ENCODE assay signal across 1 cellular context in the genomic region with DNA sequence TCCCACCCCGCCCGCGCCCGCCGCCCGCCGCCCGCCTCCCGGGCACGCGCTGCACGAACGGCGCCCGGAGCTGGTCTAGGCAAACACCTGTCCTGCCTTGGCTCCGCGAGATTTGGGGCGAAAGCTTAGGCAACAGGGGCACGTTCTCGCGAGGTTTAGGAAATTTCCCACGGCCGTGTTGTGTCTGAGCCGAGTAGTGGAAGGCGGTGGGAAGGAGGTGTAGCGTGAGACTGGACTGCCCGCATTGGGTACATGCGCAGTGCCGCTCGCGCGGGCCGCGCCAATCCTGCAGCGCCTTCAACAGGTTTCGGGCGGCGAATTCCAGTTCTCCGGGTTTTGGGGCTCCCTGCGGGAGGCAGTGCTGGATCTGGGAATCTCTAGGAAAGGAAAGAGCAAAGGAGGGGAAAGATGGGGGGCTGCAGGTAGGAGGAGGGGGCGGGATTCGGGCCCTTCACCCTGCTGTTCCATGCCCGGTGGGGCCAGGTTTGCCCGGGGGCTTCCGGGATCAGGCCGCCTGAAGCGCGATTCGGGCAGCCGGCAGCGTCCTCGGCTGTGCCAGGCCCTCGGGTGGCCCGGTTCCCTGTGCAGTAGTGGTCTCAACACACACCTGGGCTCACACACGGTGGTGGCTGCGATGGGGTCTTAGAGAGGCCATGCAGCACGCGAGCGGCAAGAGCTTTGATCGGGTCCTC.
TF ChIP-seq lines count a peak whose summit lies in the region.

No MANE protein-coding gene starts in this region.

TF ChIP-seq in HepG2, 621 proteins besides CTCF, POLR2A, EP300 and RAD21 (continued from another document and continues in another):
- TF ChIP-seq ZNF33B (CRISPR knock-in tag; IDR thresholded peaks at IDR 0.05), result no peak
- TF ChIP-seq, protein P1, sequence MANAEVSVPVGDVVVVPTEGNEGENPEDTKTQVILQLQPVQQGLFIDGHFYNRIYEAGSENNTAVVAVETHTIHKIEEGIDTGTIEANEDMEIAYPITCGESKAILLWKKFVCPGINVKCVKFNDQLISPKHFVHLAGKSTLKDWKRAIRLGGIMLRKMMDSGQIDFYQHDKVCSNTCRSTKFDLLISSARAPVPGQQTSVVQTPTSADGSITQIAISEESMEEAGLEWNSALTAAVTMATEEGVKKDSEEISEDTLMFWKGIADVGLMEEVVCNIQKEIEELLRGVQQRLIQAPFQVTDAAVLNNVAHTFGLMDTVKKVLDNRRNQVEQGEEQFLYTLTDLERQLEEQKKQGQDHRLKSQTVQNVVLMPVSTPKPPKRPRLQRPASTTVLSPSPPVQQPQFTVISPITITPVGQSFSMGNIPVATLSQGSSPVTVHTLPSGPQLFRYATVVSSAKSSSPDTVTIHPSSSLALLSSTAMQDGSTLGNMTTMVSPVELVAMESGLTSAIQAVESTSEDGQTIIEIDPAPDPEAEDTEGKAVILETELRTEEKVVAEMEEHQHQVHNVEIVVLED (CRISPR knock-in tag; IDR thresholded peaks at IDR 0.05; ENCODE audit: borderline replicate concordance), result 0 out of 2 replicates have a peak, but pooled peaks have one; percentile 4
- peak; percentile 92; the same call in 1 of the 2 replicates for TF ChIP-seq FOXK1 (CRISPR knock-in tag; IDR thresholded peaks at IDR 0.05; ENCODE audit: borderline replicate concordance, low read depth)
- TF ChIP-seq, protein P2, sequence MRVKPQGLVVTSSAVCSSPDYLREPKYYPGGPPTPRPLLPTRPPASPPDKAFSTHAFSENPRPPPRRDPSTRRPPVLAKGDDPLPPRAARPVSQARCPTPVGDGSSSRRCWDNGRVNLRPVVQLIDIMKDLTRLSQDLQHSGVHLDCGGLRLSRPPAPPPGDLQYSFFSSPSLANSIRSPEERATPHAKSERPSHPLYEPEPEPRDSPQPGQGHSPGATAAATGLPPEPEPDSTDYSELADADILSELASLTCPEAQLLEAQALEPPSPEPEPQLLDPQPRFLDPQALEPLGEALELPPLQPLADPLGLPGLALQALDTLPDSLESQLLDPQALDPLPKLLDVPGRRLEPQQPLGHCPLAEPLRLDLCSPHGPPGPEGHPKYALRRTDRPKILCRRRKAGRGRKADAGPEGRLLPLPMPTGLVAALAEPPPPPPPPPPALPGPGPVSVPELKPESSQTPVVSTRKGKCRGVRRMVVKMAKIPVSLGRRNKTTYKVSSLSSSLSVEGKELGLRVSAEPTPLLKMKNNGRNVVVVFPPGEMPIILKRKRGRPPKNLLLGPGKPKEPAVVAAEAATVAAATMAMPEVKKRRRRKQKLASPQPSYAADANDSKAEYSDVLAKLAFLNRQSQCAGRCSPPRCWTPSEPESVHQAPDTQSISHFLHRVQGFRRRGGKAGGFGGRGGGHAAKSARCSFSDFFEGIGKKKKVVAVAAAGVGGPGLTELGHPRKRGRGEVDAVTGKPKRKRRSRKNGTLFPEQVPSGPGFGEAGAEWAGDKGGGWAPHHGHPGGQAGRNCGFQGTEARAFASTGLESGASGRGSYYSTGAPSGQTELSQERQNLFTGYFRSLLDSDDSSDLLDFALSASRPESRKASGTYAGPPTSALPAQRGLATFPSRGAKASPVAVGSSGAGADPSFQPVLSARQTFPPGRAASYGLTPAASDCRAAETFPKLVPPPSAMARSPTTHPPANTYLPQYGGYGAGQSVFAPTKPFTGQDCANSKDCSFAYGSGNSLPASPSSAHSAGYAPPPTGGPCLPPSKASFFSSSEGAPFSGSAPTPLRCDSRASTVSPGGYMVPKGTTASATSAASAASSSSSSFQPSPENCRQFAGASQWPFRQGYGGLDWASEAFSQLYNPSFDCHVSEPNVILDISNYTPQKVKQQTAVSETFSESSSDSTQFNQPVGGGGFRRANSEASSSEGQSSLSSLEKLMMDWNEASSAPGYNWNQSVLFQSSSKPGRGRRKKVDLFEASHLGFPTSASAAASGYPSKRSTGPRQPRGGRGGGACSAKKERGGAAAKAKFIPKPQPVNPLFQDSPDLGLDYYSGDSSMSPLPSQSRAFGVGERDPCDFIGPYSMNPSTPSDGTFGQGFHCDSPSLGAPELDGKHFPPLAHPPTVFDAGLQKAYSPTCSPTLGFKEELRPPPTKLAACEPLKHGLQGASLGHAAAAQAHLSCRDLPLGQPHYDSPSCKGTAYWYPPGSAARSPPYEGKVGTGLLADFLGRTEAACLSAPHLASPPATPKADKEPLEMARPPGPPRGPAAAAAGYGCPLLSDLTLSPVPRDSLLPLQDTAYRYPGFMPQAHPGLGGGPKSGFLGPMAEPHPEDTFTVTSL (CRISPR knock-in tag; IDR thresholded peaks at IDR 0.05; ENCODE audit: borderline replicate concordance), result no peak
- no peak for TF ChIP-seq SOX6 (IDR thresholded peaks at IDR 0.05)
- no peak for TF ChIP-seq SOX6 (CRISPR knock-in tag; IDR thresholded peaks at IDR 0.05)
- TF ChIP-seq FOSL1 (CRISPR knock-in tag; IDR thresholded peaks at IDR 0.05; ENCODE audit: borderline replicate concordance), result no peak
- TF ChIP-seq ZNF496 (CRISPR knock-in tag; IDR thresholded peaks at IDR 0.05; ENCODE audit: insufficient replicate concordance), result no peak
- no peak for TF ChIP-seq ZNF138 (CRISPR knock-in tag; IDR thresholded peaks at IDR 0.05; ENCODE audit: low read depth)
- TF ChIP-seq ZNF354B (CRISPR knock-in tag; IDR thresholded peaks at IDR 0.05), result no peak
- no peak for TF ChIP-seq CENPX (CRISPR knock-in tag; IDR thresholded peaks at IDR 0.05)
- no peak for TF ChIP-seq TP53 (CRISPR knock-in tag; conservative IDR thresholded peaks at IDR 0.05)
- TF ChIP-seq, protein P3, sequence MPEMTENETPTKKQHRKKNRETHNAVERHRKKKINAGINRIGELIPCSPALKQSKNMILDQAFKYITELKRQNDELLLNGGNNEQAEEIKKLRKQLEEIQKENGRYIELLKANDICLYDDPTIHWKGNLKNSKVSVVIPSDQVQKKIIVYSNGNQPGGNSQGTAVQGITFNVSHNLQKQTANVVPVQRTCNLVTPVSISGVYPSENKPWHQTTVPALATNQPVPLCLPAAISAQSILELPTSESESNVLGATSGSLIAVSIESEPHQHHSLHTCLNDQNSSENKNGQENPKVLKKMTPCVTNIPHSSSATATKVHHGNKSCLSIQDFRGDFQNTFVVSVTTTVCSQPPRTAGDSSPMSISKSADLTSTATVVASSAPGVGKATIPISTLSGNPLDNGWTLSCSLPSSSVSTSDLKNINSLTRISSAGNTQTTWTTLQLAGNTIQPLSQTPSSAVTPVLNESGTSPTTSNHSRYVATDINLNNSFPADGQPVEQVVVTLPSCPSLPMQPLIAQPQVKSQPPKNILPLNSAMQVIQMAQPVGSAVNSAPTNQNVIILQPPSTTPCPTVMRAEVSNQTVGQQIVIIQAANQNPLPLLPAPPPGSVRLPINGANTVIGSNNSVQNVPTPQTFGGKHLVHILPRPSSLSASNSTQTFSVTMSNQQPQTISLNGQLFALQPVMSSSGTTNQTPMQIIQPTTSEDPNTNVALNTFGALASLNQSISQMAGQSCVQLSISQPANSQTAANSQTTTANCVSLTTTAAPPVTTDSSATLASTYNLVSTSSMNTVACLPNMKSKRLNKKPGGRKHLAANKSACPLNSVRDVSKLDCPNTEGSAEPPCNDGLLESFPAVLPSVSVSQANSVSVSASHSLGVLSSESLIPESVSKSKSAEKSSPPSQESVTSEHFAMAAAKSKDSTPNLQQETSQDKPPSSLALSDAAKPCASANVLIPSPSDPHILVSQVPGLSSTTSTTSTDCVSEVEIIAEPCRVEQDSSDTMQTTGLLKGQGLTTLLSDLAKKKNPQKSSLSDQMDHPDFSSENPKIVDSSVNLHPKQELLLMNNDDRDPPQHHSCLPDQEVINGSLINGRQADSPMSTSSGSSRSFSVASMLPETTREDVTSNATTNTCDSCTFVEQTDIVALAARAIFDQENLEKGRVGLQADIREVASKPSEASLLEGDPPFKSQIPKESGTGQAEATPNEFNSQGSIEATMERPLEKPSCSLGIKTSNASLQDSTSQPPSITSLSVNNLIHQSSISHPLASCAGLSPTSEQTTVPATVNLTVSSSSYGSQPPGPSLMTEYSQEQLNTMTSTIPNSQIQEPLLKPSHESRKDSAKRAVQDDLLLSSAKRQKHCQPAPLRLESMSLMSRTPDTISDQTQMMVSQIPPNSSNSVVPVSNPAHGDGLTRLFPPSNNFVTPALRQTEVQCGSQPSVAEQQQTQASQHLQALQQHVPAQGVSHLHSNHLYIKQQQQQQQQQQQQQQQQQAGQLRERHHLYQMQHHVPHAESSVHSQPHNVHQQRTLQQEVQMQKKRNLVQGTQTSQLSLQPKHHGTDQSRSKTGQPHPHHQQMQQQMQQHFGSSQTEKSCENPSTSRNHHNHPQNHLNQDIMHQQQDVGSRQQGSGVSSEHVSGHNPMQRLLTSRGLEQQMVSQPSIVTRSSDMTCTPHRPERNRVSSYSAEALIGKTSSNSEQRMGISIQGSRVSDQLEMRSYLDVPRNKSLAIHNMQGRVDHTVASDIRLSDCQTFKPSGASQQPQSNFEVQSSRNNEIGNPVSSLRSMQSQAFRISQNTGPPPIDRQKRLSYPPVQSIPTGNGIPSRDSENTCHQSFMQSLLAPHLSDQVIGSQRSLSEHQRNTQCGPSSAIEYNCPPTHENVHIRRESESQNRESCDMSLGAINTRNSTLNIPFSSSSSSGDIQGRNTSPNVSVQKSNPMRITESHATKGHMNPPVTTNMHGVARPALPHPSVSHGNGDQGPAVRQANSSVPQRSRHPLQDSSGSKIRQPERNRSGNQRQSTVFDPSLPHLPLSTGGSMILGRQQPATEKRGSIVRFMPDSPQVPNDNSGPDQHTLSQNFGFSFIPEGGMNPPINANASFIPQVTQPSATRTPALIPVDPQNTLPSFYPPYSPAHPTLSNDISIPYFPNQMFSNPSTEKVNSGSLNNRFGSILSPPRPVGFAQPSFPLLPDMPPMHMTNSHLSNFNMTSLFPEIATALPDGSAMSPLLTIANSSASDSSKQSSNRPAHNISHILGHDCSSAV (CRISPR knock-in tag; IDR thresholded peaks at IDR 0.05; ENCODE audit: borderline replicate concordance), result no peak
- no peak for TF ChIP-seq MAFG (CRISPR knock-in tag; IDR thresholded peaks at IDR 0.05)
- no peak for TF ChIP-seq ZNF879 (CRISPR knock-in tag; IDR thresholded peaks at IDR 0.05)
- no peak for TF ChIP-seq AGO2 (optimal IDR thresholded peaks at IDR 0.05; ENCODE audit: low read depth, low read length)
- TF ChIP-seq, protein P4, sequence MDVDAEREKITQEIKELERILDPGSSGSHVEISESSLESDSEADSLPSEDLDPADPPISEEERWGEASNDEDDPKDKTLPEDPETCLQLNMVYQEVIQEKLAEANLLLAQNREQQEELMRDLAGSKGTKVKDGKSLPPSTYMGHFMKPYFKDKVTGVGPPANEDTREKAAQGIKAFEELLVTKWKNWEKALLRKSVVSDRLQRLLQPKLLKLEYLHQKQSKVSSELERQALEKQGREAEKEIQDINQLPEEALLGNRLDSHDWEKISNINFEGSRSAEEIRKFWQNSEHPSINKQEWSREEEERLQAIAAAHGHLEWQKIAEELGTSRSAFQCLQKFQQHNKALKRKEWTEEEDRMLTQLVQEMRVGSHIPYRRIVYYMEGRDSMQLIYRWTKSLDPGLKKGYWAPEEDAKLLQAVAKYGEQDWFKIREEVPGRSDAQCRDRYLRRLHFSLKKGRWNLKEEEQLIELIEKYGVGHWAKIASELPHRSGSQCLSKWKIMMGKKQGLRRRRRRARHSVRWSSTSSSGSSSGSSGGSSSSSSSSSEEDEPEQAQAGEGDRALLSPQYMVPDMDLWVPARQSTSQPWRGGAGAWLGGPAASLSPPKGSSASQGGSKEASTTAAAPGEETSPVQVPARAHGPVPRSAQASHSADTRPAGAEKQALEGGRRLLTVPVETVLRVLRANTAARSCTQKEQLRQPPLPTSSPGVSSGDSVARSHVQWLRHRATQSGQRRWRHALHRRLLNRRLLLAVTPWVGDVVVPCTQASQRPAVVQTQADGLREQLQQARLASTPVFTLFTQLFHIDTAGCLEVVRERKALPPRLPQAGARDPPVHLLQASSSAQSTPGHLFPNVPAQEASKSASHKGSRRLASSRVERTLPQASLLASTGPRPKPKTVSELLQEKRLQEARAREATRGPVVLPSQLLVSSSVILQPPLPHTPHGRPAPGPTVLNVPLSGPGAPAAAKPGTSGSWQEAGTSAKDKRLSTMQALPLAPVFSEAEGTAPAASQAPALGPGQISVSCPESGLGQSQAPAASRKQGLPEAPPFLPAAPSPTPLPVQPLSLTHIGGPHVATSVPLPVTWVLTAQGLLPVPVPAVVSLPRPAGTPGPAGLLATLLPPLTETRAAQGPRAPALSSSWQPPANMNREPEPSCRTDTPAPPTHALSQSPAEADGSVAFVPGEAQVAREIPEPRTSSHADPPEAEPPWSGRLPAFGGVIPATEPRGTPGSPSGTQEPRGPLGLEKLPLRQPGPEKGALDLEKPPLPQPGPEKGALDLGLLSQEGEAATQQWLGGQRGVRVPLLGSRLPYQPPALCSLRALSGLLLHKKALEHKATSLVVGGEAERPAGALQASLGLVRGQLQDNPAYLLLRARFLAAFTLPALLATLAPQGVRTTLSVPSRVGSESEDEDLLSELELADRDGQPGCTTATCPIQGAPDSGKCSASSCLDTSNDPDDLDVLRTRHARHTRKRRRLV (CRISPR knock-in tag; IDR thresholded peaks at IDR 0.05), result no peak
- TF ChIP-seq YEATS2 (CRISPR knock-in tag; IDR thresholded peaks at IDR 0.05; ENCODE audit: borderline replicate concordance), result 0 out of 2 replicates have a peak, but pooled peaks have one; percentile 39
- no peak for TF ChIP-seq ZNF136 (CRISPR knock-in tag; IDR thresholded peaks at IDR 0.05; ENCODE audit: low read depth)
- TF ChIP-seq ZNF761 (CRISPR knock-in tag; conservative IDR thresholded peaks at IDR 0.05), result 0 out of 2 replicates have a peak, but pooled peaks have one; percentile 7
- no peak for TF ChIP-seq ZNF891 (CRISPR knock-in tag; IDR thresholded peaks at IDR 0.05)
- TF ChIP-seq ZNF614 (CRISPR knock-in tag; IDR thresholded peaks at IDR 0.05; ENCODE audit: borderline replicate concordance), result no peak
- TF ChIP-seq ZNF598 (CRISPR knock-in tag; IDR thresholded peaks at IDR 0.05; ENCODE audit: borderline replicate concordance), result no peak
- TF ChIP-seq JUN (CRISPR knock-in tag; IDR thresholded peaks at IDR 0.05), result no peak
- TF ChIP-seq ZNF549 (CRISPR knock-in tag; IDR thresholded peaks at IDR 0.05), result no peak
- TF ChIP-seq, protein P5, sequence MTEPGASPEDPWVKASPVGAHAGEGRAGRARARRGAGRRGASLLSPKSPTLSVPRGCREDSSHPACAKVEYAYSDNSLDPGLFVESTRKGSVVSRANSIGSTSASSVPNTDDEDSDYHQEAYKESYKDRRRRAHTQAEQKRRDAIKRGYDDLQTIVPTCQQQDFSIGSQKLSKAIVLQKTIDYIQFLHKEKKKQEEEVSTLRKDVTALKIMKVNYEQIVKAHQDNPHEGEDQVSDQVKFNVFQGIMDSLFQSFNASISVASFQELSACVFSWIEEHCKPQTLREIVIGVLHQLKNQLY (CRISPR knock-in tag; IDR thresholded peaks at IDR 0.05), result 0 out of 2 replicates have a peak, but pooled peaks have one; percentile 15
- no peak for TF ChIP-seq NFE2L1 (CRISPR knock-in tag; IDR thresholded peaks at IDR 0.05; ENCODE audit: borderline replicate concordance)
- no peak for TF ChIP-seq ZNF431 (CRISPR knock-in tag; IDR thresholded peaks at IDR 0.05; ENCODE audit: borderline replicate concordance, low read depth)
- TF ChIP-seq RCOR2 (CRISPR knock-in tag; IDR thresholded peaks at IDR 0.05), result no peak
- TF ChIP-seq ZFX (CRISPR knock-in tag; IDR thresholded peaks at IDR 0.05; ENCODE audit: low read depth), result peak; percentile 31; the same call in 1 of the 2 replicates
- no peak for TF ChIP-seq CAMTA2 (CRISPR knock-in tag; IDR thresholded peaks at IDR 0.05; ENCODE audit: borderline replicate concordance)
- TF ChIP-seq SRSF4 (IDR thresholded peaks at IDR 0.05; ENCODE audit: low read depth, low read length, poor library complexity, severe bottlenecking), result no peak
- no peak for TF ChIP-seq TCF12 (IDR thresholded peaks at IDR 0.05)
- no peak for TF ChIP-seq TCF12 (CRISPR knock-in tag; IDR thresholded peaks at IDR 0.05)
- no peak for TF ChIP-seq IKZF1 (IDR thresholded peaks at IDR 0.05)
- peak; percentile 89 for TF ChIP-seq ZMYM4 (CRISPR knock-in tag; IDR thresholded peaks at IDR 0.05)
